11 cellular contexts compared by ENCODE assay signal in genomic region chr21:14901482-14901958, GRCh38.
DNase-seq lines count a peak whose midpoint lies in the region; ATAC-seq lines count a peak whose summit lies in the region.
"Had no signal": no experiment of that assay in that cellular context is flagged by ENCODE, and none has a peak within 500 bp of the region (broad histone marks: within the 10 kb centered on the region; RNA-seq: fewer than 3 reads in every experiment).

No MANE protein-coding gene starts in this region.

- no peaks in the 10 kb centered on the region for H3K36me3 ChIP-seq in CD8-positive, alpha-beta memory T cell (ENCODE audit: insufficient read depth, low read length)

- no peak overlapping the region for H3K27ac Mint-ChIP-seq in CD8-positive, alpha-beta memory T cell
- H3K27ac Mint-ChIP-seq: nephron had no signal

- CTCF ChIA-PET in CD8-positive, alpha-beta memory T cell (lab: Charles Lee), result no interaction called here

- no peaks in the 10 kb centered on the region for H3K36me3 Mint-ChIP-seq in CD8-positive, alpha-beta memory T cell

- H3K27me3 ChIP-seq in CD8-positive, alpha-beta memory T cell (ENCODE audit: insufficient read depth, low read length, poor library complexity, severe bottlenecking), result no peaks in the 10 kb centered on the region

- H3K9me3 Mint-ChIP-seq in CD8-positive, alpha-beta memory T cell, result peaks cover 0 to 2% (median 0%) of the 10 kb centered on the region in 5 donors
- H3K9me3 Mint-ChIP-seq: nephron had no signal

- no peaks in the 10 kb centered on the region for H3K9me3 ChIP-seq in CD8-positive, alpha-beta memory T cell (ENCODE audit: low read length)

- POLR2A ChIA-PET in CD8-positive, alpha-beta memory T cell (lab: Charles Lee), result no interaction called here

- no peak overlapping the region for H3K27ac ChIP-seq in CD8-positive, alpha-beta memory T cell (ENCODE audit: low read depth, low read length)

- ATAC-seq in GM19452 (IDR thresholded peaks at IDR 0.05; ENCODE audit: unreplicated experiment), result peak; percentile 66
- ATAC-seq in HG03025 (IDR thresholded peaks at IDR 0.05; ENCODE audit: low FRiP score, unreplicated experiment), result no peak
- ATAC-seq: esophagus mucosa had no signal

- DNase-seq in EH (ENCODE audit: low read depth) (peak; percentile 36), LHCN-M2 (ENCODE audit: low read depth) (peak; percentile 87), fibroblast of peridontal ligament (ENCODE audit: extremely low read depth) (peak; percentile 53), NCI-H2107 (lab: John Stamatoyannopoulos, UW) (no peak), AG08396 (ENCODE audit: low spot score) (no peak)
- no peak for DNase-seq in CD8-positive, alpha-beta memory T cell
- DNase-seq: NK-92 treated with Interleukin-12 subunit alpha and Interleukin-12 subunit beta, amount 100 ng/mL, for 24 hours had no signal

- no peaks in the 10 kb centered on the region for H3K4me1 ChIP-seq in CD8-positive, alpha-beta memory T cell (ENCODE audit: insufficient read depth, low read length)

- H3K4me3 Mint-ChIP-seq in CD8-positive, alpha-beta memory T cell, result no peak overlapping the region
- H3K4me3 Mint-ChIP-seq: nephron had no signal

- H3K27me3 Mint-ChIP-seq in CD8-positive, alpha-beta memory T cell, result no peaks in the 10 kb centered on the region

- H3K4me3 ChIP-seq in CD8-positive, alpha-beta memory T cell (ENCODE audit: low read length), result no peak overlapping the region

- H3K4me1 Mint-ChIP-seq in CD8-positive, alpha-beta memory T cell, result no peaks in the 10 kb centered on the region
- H3K4me1 Mint-ChIP-seq: nephron had no signal

Comparison
In these comparisons a context has a peak if more than half of its experiments do, and no peak if none do; other contexts are left out.
1. DNase-seq: peak in EH (single experiment), LHCN-M2 (single experiment) and fibroblast of peridontal ligament (single experiment); none in NCI-H2107 (single experiment), AG08396 (single experiment) and CD8-positive, alpha-beta memory T cell (0 of 5).